ENCODE assay signal across 8 cellular contexts in genomic region chr16:23642246-23642774, GRCh38. TPM values are rescaled to one million over a fixed set of nuclear protein-coding genes. Genes with fewer than 3 reads are reported as not detected.
DNase-seq lines count a peak whose midpoint lies in the region; TF ChIP-seq lines count a peak whose summit lies in the region.

No MANE protein-coding gene starts in this region.

- peaks cover 17% of the 10 kb centered on the region for H3K4me1 ChIP-seq in testis

- H3K4me3 ChIP-seq in kidney epithelial cell (ENCODE audit: low read depth, low read length) (peak overlapping the region; percentile 99), testis (peak overlapping the region; percentile 85 to 94)

- peaks cover 47% of the 10 kb centered on the region for H3K36me3 Mint-ChIP-seq in activated CD4-positive, alpha-beta T cell treated with anti-CD3 and anti-CD28 coated beads, Interleukin-2, amount 10 ng/mL, durations not matched to agents 24 days and 14 days (ENCODE audit: low read depth)
- peaks cover 47% of the 10 kb centered on the region for H3K36me3 Mint-ChIP-seq in activated naive CD8-positive, alpha-beta T cell treated with anti-CD3 and anti-CD28 coated beads for 36 hours

- intact Hi-C loops in activated CD4-positive, alpha-beta T cell treated with anti-CD3 and anti-CD28 coated beads, Interleukin-2, amount 10 ng/mL, durations not matched to agents 24 days and 14 days (cut with micrococcal nuclease) = no loop called here
- intact Hi-C loops in testis (cut with DNase I; ENCODE audit: low total_unique reads) = no loop called here

- H3K9me3 Mint-ChIP-seq in activated CD4-positive, alpha-beta T cell treated with anti-CD3 and anti-CD28 coated beads, Interleukin-2, amount 10 ng/mL, durations not matched to agents 24 days and 14 days = no peaks in the 10 kb centered on the region
- H3K9me3 Mint-ChIP-seq in activated naive CD8-positive, alpha-beta T cell treated with anti-CD3 and anti-CD28 coated beads for 36 hours = peaks cover 2% of the 10 kb centered on the region

- peak overlapping the region in 1 of 2 donors; percentile 83 for H3K27ac ChIP-seq in testis

- H3K27ac Mint-ChIP-seq in activated CD4-positive, alpha-beta T cell treated with anti-CD3 and anti-CD28 coated beads, Interleukin-2, amount 10 ng/mL, durations not matched to agents 24 days and 14 days = peak overlapping the region; percentile 93
- peak overlapping the region; percentile 96 for H3K27ac Mint-ChIP-seq in activated naive CD8-positive, alpha-beta T cell treated with anti-CD3 and anti-CD28 coated beads for 36 hours

- no peak for TF ChIP-seq CTCF in kidney epithelial cell (IDR thresholded peaks at IDR 0.05; ENCODE audit: insufficient read depth, low read length, poor library complexity, severe bottlenecking)
- TF ChIP-seq CTCF in testis (IDR thresholded peaks at IDR 0.05) = no peak

- H3K36me3 ChIP-seq in kidney epithelial cell (ENCODE audit: control insufficient read depth, insufficient read depth, low read length) = no peaks in the 10 kb centered on the region
- no peaks in the 10 kb centered on the region for H3K36me3 ChIP-seq in testis (ENCODE audit: low read depth, missing control alignments)

- peaks cover 36% of the 10 kb centered on the region for H3K4me1 Mint-ChIP-seq in activated CD4-positive, alpha-beta T cell treated with anti-CD3 and anti-CD28 coated beads, Interleukin-2, amount 10 ng/mL, durations not matched to agents 24 days and 14 days
- peaks cover 31% of the 10 kb centered on the region for H3K4me1 Mint-ChIP-seq in activated naive CD8-positive, alpha-beta T cell treated with anti-CD3 and anti-CD28 coated beads for 36 hours

- TF ChIP-seq POLR2A in testis (IDR thresholded peaks at IDR 0.05) = no peak

- H3K4me3 Mint-ChIP-seq in activated CD4-positive, alpha-beta T cell treated with anti-CD3 and anti-CD28 coated beads, Interleukin-2, amount 10 ng/mL, durations not matched to agents 24 days and 14 days = peak overlapping the region; percentile 97
- H3K4me3 Mint-ChIP-seq in activated naive CD8-positive, alpha-beta T cell treated with anti-CD3 and anti-CD28 coated beads for 36 hours = peak overlapping the region; percentile 98

- no peaks in the 10 kb centered on the region for H3K27me3 Mint-ChIP-seq in activated CD4-positive, alpha-beta T cell treated with anti-CD3 and anti-CD28 coated beads, Interleukin-2, amount 10 ng/mL, durations not matched to agents 24 days and 14 days
- no peaks in the 10 kb centered on the region for H3K27me3 Mint-ChIP-seq in activated naive CD8-positive, alpha-beta T cell treated with anti-CD3 and anti-CD28 coated beads for 36 hours

- H3K9me3 ChIP-seq in testis = no peaks in the 10 kb centered on the region

- WGBS in testis, 2 donors = 39 to 57% methylated on average over 14 of the region's 14 CpGs

- H3K27me3 ChIP-seq in kidney epithelial cell (ENCODE audit: control insufficient read depth, insufficient read depth, low read length) (no peaks in the 10 kb centered on the region), testis (no peaks in the 10 kb centered on the region)

- DNase-seq in activated CD4-positive, alpha-beta T cell treated with anti-CD3 and anti-CD28 coated beads, Interleukin-2, amount 10 ng/mL, durations not matched to agents 24 days and 14 days = no peak
- DNase-seq in activated CD4-positive, alpha-beta T cell treated with anti-CD3 and anti-CD28 coated beads for 4 hours = no peak
- DNase-seq in activated naive CD8-positive, alpha-beta T cell treated with anti-CD3 and anti-CD28 coated beads for 36 hours = no peak
- DNase-seq in kidney epithelial cell (ENCODE audit: low read depth) = no peak
- DNase-seq in testis = no peak
- DNase-seq in HK-2 (ENCODE audit: unreplicated experiment) = no peak
- DNase-seq in NAMALWA (ENCODE audit: low spot score) = no peak
- no peak for DNase-seq in NCI-H524 treated with DMSO at 0.1 percent for 48 hours (lab: John Stamatoyannopoulos, UW)

RNA-seq across cellular contexts. Expression of gene DCTN5, which starts 1.0 kb away (rescaled TPM):
- total RNA-seq in activated CD4-positive, alpha-beta T cell treated with anti-CD3 and anti-CD28 coated beads, Interleukin-2, amount 10 ng/mL, durations not matched to agents 24 days and 14 days = 98.3 and 99.4 TPM in 2 replicates
- total RNA-seq in activated naive CD8-positive, alpha-beta T cell treated with anti-CD3 and anti-CD28 coated beads for 36 hours = 10 to 100 TPM; 81.3 to 88.0 TPM
- total RNA-seq in kidney epithelial cell (58.4 and 68.4 TPM in 2 replicates), testis (10 to 100 TPM; 61.3 to 63.3 TPM)
- 84.0 TPM for polyA plus RNA-seq in testis (ENCODE audit: insufficient read depth, low read depth, low replicate concordance)

RNA-seq across cellular contexts. Expression of gene PALB2, which starts 1.2 kb away (rescaled TPM):
- 31.2 and 35.7 TPM in 2 replicates for total RNA-seq in activated CD4-positive, alpha-beta T cell treated with anti-CD3 and anti-CD28 coated beads, Interleukin-2, amount 10 ng/mL, durations not matched to agents 24 days and 14 days
- total RNA-seq in activated naive CD8-positive, alpha-beta T cell treated with anti-CD3 and anti-CD28 coated beads for 36 hours = 10 to 100 TPM; 30.9 to 32.4 TPM
- total RNA-seq in kidney epithelial cell (18.5 and 24.0 TPM in 2 replicates), testis (10 to 100 TPM; 24.6 to 26.8 TPM)
- polyA plus RNA-seq in testis (ENCODE audit: insufficient read depth, low read depth, low replicate concordance) = 14.4 TPM

RNA-seq across cellular contexts. Expression of gene PLK1, which starts 36.4 kb away (rescaled TPM):
- 45.7 and 51.7 TPM in 2 replicates for total RNA-seq in activated CD4-positive, alpha-beta T cell treated with anti-CD3 and anti-CD28 coated beads, Interleukin-2, amount 10 ng/mL, durations not matched to agents 24 days and 14 days
- total RNA-seq in activated naive CD8-positive, alpha-beta T cell treated with anti-CD3 and anti-CD28 coated beads for 36 hours = 10 to 100 TPM; 96.5 to 97.8 TPM
- 10.4 and 13.1 TPM in 2 replicates for total RNA-seq in kidney epithelial cell
- 10 to 100 TPM; 26.3 to 44.5 TPM for total RNA-seq in testis
- polyA plus RNA-seq in testis (ENCODE audit: insufficient read depth, low read depth, low replicate concordance) = 94.7 TPM

RNA-seq across cellular contexts. Expression of gene NDUFAB1, which starts 46.2 kb away (rescaled TPM):
- 161 and 163 TPM in 2 replicates for total RNA-seq in activated CD4-positive, alpha-beta T cell treated with anti-CD3 and anti-CD28 coated beads, Interleukin-2, amount 10 ng/mL, durations not matched to agents 24 days and 14 days
- total RNA-seq in activated naive CD8-positive, alpha-beta T cell treated with anti-CD3 and anti-CD28 coated beads for 36 hours = 100 to 1,000 TPM; 175 to 183 TPM
- total RNA-seq in kidney epithelial cell = 69.1 and 132 TPM in 2 replicates
- 10 to 100 TPM; 65.4 to 79.5 TPM for total RNA-seq in testis
- 115 TPM for polyA plus RNA-seq in testis (ENCODE audit: insufficient read depth, low read depth, low replicate concordance)
